In the genomic region with DNA sequence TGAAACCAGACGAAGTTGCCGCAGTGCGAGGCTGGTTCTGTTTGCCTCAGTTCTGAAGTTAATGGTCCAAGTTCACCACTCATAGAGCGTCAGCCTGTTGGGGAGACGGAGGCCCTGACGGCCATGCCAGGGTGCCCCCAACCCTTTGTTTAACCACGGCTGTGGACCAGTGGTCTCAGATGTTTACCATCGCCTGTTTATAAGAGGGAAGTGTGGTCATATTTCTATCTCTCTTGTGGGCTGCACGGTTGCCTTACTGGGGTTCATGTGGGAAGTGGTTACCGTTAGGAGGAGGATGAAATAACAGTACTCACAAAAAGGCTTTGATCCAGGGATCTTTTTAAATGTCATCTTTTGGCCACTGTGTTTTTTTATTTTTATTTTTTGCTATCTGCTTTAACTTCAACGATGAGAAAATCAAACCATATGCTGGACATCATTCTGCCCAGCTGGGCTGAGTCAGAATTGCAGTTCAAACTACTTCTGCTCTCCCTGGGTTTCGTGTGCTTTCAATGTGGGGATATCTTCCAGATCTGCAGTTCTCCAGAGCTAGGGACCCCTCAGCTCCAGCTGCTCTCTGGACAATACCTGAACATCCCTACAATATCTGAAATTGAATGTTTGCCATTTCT, we compare ENCODE assay signal across 11 cellular contexts. TPM values are rescaled to one million over a fixed set of nuclear protein-coding genes. Genes with fewer than 3 reads are reported as not detected.
DNase-seq lines count a peak whose midpoint lies in the region; ATAC-seq and TF ChIP-seq lines count a peak whose summit lies in the region.
"Had no signal": no experiment of that assay in that cellular context is flagged by ENCODE, and none has a peak within 500 bp of the region (broad histone marks: within the 10 kb centered on the region; RNA-seq: fewer than 3 reads in every experiment).

No MANE protein-coding gene starts in this region.

- CTCF ChIA-PET in activated naive CD4-positive, alpha-beta T cell treated with anti-CD3 and anti-CD28 coated beads, Interleukin-2, amount 10 ng/mL, durations not matched to agents 7 days and 5 days (lab: Charles Lee), result interaction anchor here (0.8 to 3.8 kb wide), 9 partner anchors 8 to 221 kb away, joined by 3 to 19 read pairs (median 4); no protein-coding TSS in a partner anchor
- CTCF ChIA-PET in WTC11 (lab: Charles Lee), result interaction anchor here (0.6 kb wide), 1 partner anchor 173 kb away, joined by 5 read pairs; no protein-coding TSS in a partner anchor

- H3K27ac Mint-ChIP-seq in activated naive CD4-positive, alpha-beta T cell treated with anti-CD3 and anti-CD28 coated beads, Interleukin-2, amount 10 ng/mL, durations not matched to agents 7 days and 5 days, result peak overlapping the region; percentile 96
- H3K27ac Mint-ChIP-seq in WTC11 (peak overlapping the region; percentile 9; the same call in 1 of the 2 replicates), type B pancreatic cell (peak overlapping the region; percentile 47)

- H3K9me3 Mint-ChIP-seq in activated naive CD4-positive, alpha-beta T cell treated with anti-CD3 and anti-CD28 coated beads, Interleukin-2, amount 10 ng/mL, durations not matched to agents 7 days and 5 days, result no peaks in the 10 kb centered on the region
- H3K9me3 Mint-ChIP-seq in WTC11, result no peaks in the 10 kb centered on the region
- H3K9me3 Mint-ChIP-seq in type B pancreatic cell, result peaks cover 6% of the 10 kb centered on the region

- H3K4me3 ChIP-seq in foreskin fibroblast (ENCODE audit: low read depth in 1 of 2, low read length in 2 of 2), result no peak overlapping the region

- peaks cover 76% of the 10 kb centered on the region for H3K36me3 Mint-ChIP-seq in activated naive CD4-positive, alpha-beta T cell treated with anti-CD3 and anti-CD28 coated beads, Interleukin-2, amount 10 ng/mL, durations not matched to agents 7 days and 5 days
- H3K36me3 Mint-ChIP-seq in WTC11 (peaks cover 6% of the 10 kb centered on the region; the same call in 1 of the 2 replicates), type B pancreatic cell (peaks cover 45% of the 10 kb centered on the region)

- no peaks in the 10 kb centered on the region for H3K27me3 Mint-ChIP-seq in activated naive CD4-positive, alpha-beta T cell treated with anti-CD3 and anti-CD28 coated beads, Interleukin-2, amount 10 ng/mL, durations not matched to agents 7 days and 5 days
- no peaks in the 10 kb centered on the region for H3K27me3 Mint-ChIP-seq in WTC11 (ENCODE audit: low read depth)
- no peaks in the 10 kb centered on the region for H3K27me3 Mint-ChIP-seq in type B pancreatic cell

- H3K4me1 Mint-ChIP-seq in activated naive CD4-positive, alpha-beta T cell treated with anti-CD3 and anti-CD28 coated beads, Interleukin-2, amount 10 ng/mL, durations not matched to agents 7 days and 5 days, result peaks cover 96% of the 10 kb centered on the region
- H3K4me1 Mint-ChIP-seq in WTC11 (peaks cover 88% of the 10 kb centered on the region), type B pancreatic cell (ENCODE audit: unreplicated experiment) (peaks cover 82% of the 10 kb centered on the region)

- DNase-seq in activated naive CD4-positive, alpha-beta T cell treated with anti-CD3 and anti-CD28 coated beads, Interleukin-2, amount 10 ng/mL, durations not matched to agents 7 days and 5 days, result peak; percentile 58
- DNase-seq in activated naive CD4-positive, alpha-beta T cell treated with anti-CD3 and anti-CD28 coated beads, Interleukin-2, amount 50 U/mL, for 16 hours, result no peak
- DNase-seq in WTC11 (ENCODE audit: low spot score) (no peak), foreskin fibroblast (peak; percentile 60 to 82), type B pancreatic cell (ENCODE audit: extremely low spot score, unreplicated experiment) (no peak), HK-2 (ENCODE audit: unreplicated experiment) (no peak)
- no peak for DNase-seq in effector CD4-positive, alpha-beta T cell
- DNase-seq: activated CD4-positive, alpha-beta T cell treated with anti-CD3 and anti-CD28 coated beads for 48 hours; C1 segment of cervical spinal cord; NCI-H510A treated with DMSO at 0.1 percent for 48 hours had no signal

- TF ChIP-seq CTCF in WTC11 (IDR thresholded peaks at IDR 0.05), result no peak
- no peak for TF ChIP-seq CTCF in foreskin fibroblast (IDR thresholded peaks at IDR 0.05; ENCODE audit: low read depth, low read length)
- no peak for TF ChIP-seq CTCF in type B pancreatic cell (conservative IDR thresholded peaks at IDR 0.05)

- POLR2A ChIA-PET in WTC11 (lab: Charles Lee), result interaction anchor here (0.6 to 1.1 kb wide), 2 partner anchors 13 to 51 kb away, joined by 3 to 4 read pairs; no protein-coding TSS in a partner anchor

- no peak for ATAC-seq in WTC11
- ATAC-seq in GM21529 (IDR thresholded peaks at IDR 0.05; ENCODE audit: unreplicated experiment), result no peak

- peak overlapping the region; percentile 67 for H3K4me3 Mint-ChIP-seq in activated naive CD4-positive, alpha-beta T cell treated with anti-CD3 and anti-CD28 coated beads, Interleukin-2, amount 10 ng/mL, durations not matched to agents 7 days and 5 days
- H3K4me3 Mint-ChIP-seq in WTC11, result no peak overlapping the region
- no peak overlapping the region for H3K4me3 Mint-ChIP-seq in type B pancreatic cell

TF ChIP-seq in WTC11, 78 proteins besides CTCF, POLR2A, EP300 and RAD21 (continues in another document):
- TF ChIP-seq ELF4 (CRISPR knock-in tag; IDR thresholded peaks at IDR 0.05; ENCODE audit: low read depth) (no peak), ESRRA (CRISPR knock-in tag; IDR thresholded peaks at IDR 0.05; ENCODE audit: borderline replicate concordance) (no peak), CBFB (CRISPR knock-in tag; IDR thresholded peaks at IDR 0.05; ENCODE audit: low read depth) (no peak), PRRX2 (CRISPR knock-in tag; IDR thresholded peaks at IDR 0.05) (no peak), EMX1 (CRISPR knock-in tag; IDR thresholded peaks at IDR 0.05) (no peak), JUN (CRISPR knock-in tag; IDR thresholded peaks at IDR 0.05) (no peak), NR2C2 (CRISPR knock-in tag; IDR thresholded peaks at IDR 0.05) (no peak)
- TF ChIP-seq, protein P1, sequence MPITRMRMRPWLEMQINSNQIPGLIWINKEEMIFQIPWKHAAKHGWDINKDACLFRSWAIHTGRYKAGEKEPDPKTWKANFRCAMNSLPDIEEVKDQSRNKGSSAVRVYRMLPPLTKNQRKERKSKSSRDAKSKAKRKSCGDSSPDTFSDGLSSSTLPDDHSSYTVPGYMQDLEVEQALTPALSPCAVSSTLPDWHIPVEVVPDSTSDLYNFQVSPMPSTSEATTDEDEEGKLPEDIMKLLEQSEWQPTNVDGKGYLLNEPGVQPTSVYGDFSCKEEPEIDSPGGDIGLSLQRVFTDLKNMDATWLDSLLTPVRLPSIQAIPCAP (CRISPR knock-in tag; IDR thresholded peaks at IDR 0.05), result no peak
- TF ChIP-seq, protein P2, sequence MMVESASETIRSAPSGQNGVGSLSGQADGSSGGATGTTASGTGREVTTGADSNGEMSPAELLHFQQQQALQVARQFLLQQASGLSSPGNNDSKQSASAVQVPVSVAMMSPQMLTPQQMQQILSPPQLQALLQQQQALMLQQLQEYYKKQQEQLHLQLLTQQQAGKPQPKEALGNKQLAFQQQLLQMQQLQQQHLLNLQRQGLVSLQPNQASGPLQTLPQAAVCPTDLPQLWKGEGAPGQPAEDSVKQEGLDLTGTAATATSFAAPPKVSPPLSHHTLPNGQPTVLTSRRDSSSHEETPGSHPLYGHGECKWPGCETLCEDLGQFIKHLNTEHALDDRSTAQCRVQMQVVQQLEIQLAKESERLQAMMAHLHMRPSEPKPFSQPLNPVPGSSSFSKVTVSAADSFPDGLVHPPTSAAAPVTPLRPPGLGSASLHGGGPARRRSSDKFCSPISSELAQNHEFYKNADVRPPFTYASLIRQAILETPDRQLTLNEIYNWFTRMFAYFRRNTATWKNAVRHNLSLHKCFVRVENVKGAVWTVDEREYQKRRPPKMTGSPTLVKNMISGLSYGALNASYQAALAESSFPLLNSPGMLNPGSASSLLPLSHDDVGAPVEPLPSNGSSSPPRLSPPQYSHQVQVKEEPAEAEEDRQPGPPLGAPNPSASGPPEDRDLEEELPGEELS (CRISPR knock-in tag; IDR thresholded peaks at IDR 0.05), result no peak
- TF ChIP-seq, protein P3, sequence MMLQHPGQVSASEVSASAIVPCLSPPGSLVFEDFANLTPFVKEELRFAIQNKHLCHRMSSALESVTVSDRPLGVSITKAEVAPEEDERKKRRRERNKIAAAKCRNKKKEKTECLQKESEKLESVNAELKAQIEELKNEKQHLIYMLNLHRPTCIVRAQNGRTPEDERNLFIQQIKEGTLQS (CRISPR knock-in tag; conservative IDR thresholded peaks at IDR 0.05), result no peak
- TF ChIP-seq, protein P4, sequence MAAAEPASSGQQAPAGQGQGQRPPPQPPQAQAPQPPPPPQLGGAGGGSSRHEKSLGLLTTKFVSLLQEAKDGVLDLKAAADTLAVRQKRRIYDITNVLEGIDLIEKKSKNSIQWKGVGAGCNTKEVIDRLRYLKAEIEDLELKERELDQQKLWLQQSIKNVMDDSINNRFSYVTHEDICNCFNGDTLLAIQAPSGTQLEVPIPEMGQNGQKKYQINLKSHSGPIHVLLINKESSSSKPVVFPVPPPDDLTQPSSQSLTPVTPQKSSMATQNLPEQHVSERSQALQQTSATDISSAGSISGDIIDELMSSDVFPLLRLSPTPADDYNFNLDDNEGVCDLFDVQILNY (CRISPR knock-in tag; IDR thresholded peaks at IDR 0.05), result no peak
- TF ChIP-seq, protein P5, sequence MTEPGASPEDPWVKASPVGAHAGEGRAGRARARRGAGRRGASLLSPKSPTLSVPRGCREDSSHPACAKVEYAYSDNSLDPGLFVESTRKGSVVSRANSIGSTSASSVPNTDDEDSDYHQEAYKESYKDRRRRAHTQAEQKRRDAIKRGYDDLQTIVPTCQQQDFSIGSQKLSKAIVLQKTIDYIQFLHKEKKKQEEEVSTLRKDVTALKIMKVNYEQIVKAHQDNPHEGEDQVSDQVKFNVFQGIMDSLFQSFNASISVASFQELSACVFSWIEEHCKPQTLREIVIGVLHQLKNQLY (CRISPR knock-in tag; IDR thresholded peaks at IDR 0.05), result no peak
- TF ChIP-seq, protein P6, sequence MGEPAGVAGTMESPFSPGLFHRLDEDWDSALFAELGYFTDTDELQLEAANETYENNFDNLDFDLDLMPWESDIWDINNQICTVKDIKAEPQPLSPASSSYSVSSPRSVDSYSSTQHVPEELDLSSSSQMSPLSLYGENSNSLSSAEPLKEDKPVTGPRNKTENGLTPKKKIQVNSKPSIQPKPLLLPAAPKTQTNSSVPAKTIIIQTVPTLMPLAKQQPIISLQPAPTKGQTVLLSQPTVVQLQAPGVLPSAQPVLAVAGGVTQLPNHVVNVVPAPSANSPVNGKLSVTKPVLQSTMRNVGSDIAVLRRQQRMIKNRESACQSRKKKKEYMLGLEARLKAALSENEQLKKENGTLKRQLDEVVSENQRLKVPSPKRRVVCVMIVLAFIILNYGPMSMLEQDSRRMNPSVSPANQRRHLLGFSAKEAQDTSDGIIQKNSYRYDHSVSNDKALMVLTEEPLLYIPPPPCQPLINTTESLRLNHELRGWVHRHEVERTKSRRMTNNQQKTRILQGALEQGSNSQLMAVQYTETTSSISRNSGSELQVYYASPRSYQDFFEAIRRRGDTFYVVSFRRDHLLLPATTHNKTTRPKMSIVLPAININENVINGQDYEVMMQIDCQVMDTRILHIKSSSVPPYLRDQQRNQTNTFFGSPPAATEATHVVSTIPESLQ (CRISPR knock-in tag; IDR thresholded peaks at IDR 0.05), result no peak

RNA-seq across cellular contexts. Expression of a gene that starts 17.8 kb away (rescaled TPM):
- total RNA-seq in WTC11 (2021), result 20.2 to 34.6 TPM (median 25.0 TPM) in 3 replicates
- 52.0 and 59.0 TPM in 2 replicates for total RNA-seq in type B pancreatic cell (ENCODE audit: low replicate concordance)

Comparison
In these comparisons a context has a peak if more than half of its experiments do, and no peak if none do; other contexts are left out.
1. DNase-seq: peak in activated naive CD4-positive, alpha-beta T cell treated with anti-CD3 and anti-CD28 coated beads, Interleukin-2, amount 10 ng/mL, durations not matched to agents 7 days and 5 days (single experiment) and foreskin fibroblast (2 of 2); none in activated naive CD4-positive, alpha-beta T cell treated with anti-CD3 and anti-CD28 coated beads, Interleukin-2, amount 50 U/mL, for 16 hours (single experiment), WTC11 (single experiment), type B pancreatic cell (single experiment), HK-2 (single experiment) and effector CD4-positive, alpha-beta T cell (single experiment).
2. H3K27ac Mint-ChIP-seq: peak in every context shown above with its lines; median percentile 96 in activated naive CD4-positive, alpha-beta T cell treated with anti-CD3 and anti-CD28 coated beads, Interleukin-2, amount 10 ng/mL, durations not matched to agents 7 days and 5 days; 47 in type B pancreatic cell; 9 in WTC11.